1 cellular context compared by ENCODE assay signal in the genomic region with DNA sequence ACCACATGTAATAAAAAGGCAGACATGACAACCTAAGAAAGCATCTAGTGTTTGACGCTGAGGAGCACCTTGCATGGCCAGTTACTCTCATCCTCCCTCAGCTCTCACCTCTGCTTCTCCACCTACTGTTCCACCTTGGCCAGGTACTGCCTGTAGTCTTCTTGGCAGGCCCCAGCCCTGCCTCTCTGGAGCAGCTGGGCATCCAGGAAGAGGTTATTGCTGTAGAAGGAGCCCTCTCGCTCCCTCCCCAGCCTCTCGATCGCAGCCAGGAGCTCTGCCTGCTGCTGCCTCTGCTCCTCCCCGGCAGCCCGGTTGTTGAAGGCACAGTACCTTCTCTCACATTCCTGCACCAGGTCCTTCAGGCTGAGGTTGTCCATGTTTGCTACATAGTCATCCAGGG.
TF ChIP-seq lines count a peak whose summit lies in the region.

No MANE protein-coding gene starts in this region.

TF ChIP-seq in GM23338, 12 proteins besides CTCF, POLR2A, EP300 and RAD21:
- no peak for TF ChIP-seq ZNF114 (CRISPR knock-in tag; IDR thresholded peaks at IDR 0.05)
- no peak for TF ChIP-seq NANOG (IDR thresholded peaks at IDR 0.05; ENCODE audit: borderline replicate concordance)
- TF ChIP-seq, protein P1, sequence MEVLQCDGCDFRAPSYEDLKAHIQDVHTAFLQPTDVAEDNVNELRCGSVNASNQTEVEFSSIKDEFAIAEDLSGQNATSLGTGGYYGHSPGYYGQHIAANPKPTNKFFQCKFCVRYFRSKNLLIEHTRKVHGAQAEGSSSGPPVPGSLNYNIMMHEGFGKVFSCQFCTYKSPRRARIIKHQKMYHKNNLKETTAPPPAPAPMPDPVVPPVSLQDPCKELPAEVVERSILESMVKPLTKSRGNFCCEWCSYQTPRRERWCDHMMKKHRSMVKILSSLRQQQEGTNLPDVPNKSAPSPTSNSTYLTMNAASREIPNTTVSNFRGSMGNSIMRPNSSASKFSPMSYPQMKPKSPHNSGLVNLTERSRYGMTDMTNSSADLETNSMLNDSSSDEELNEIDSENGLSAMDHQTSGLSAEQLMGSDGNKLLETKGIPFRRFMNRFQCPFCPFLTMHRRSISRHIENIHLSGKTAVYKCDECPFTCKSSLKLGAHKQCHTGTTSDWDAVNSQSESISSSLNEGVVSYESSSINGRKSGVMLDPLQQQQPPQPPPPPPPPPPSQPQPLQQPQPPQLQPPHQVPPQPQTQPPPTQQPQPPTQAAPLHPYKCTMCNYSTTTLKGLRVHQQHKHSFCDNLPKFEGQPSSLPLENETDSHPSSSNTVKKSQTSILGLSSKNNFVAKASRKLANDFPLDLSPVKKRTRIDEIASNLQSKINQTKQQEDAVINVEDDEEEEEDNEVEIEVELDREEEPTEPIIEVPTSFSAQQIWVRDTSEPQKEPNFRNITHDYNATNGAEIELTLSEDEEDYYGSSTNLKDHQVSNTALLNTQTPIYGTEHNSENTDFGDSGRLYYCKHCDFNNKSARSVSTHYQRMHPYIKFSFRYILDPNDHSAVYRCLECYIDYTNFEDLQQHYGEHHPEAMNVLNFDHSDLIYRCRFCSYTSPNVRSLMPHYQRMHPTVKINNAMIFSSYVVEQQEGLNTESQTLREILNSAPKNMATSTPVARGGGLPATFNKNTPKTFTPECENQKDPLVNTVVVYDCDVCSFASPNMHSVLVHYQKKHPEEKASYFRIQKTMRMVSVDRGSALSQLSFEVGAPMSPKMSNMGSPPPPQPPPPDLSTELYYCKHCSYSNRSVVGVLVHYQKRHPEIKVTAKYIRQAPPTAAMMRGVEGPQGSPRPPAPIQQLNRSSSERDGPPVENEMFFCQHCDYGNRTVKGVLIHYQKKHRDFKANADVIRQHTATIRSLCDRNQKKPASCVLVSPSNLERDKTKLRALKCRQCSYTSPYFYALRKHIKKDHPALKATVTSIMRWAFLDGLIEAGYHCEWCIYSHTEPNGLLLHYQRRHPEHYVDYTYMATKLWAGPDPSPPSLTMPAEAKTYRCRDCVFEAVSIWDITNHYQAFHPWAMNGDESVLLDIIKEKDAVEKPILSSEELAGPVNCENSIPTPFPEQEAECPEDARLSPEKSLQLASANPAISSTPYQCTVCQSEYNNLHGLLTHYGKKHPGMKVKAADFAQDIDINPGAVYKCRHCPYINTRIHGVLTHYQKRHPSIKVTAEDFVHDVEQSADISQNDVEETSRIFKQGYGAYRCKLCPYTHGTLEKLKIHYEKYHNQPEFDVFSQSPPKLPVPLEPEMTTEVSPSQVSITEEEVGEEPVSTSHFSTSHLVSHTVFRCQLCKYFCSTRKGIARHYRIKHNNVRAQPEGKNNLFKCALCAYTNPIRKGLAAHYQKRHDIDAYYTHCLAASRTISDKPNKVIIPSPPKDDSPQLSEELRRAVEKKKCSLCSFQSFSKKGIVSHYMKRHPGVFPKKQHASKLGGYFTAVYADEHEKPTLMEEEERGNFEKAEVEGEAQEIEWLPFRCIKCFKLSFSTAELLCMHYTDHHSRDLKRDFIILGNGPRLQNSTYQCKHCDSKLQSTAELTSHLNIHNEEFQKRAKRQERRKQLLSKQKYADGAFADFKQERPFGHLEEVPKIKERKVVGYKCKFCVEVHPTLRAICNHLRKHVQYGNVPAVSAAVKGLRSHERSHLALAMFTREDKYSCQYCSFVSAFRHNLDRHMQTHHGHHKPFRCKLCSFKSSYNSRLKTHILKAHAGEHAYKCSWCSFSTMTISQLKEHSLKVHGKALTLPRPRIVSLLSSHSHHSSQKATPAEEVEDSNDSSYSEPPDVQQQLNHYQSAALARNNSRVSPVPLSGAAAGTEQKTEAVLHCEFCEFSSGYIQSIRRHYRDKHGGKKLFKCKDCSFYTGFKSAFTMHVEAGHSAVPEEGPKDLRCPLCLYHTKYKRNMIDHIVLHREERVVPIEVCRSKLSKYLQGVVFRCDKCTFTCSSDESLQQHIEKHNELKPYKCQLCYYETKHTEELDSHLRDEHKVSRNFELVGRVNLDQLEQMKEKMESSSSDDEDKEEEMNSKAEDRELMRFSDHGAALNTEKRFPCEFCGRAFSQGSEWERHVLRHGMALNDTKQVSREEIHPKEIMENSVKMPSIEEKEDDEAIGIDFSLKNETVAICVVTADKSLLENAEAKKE (CRISPR knock-in tag; IDR thresholded peaks at IDR 0.05): no peak
- no peak for TF ChIP-seq EZH2phosphoT487 (IDR thresholded peaks at IDR 0.05; ENCODE audit: unreplicated experiment)
- TF ChIP-seq, protein P2, sequence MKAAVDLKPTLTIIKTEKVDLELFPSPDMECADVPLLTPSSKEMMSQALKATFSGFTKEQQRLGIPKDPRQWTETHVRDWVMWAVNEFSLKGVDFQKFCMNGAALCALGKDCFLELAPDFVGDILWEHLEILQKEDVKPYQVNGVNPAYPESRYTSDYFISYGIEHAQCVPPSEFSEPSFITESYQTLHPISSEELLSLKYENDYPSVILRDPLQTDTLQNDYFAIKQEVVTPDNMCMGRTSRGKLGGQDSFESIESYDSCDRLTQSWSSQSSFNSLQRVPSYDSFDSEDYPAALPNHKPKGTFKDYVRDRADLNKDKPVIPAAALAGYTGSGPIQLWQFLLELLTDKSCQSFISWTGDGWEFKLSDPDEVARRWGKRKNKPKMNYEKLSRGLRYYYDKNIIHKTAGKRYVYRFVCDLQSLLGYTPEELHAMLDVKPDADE (IDR thresholded peaks at IDR 0.05): no peak
- TF ChIP-seq STAT1 (IDR thresholded peaks at IDR 0.05; ENCODE audit: unreplicated experiment): no peak
- no peak for TF ChIP-seq ZNF331 (CRISPR knock-in tag; IDR thresholded peaks at IDR 0.05; ENCODE audit: low read depth)
- TF ChIP-seq CREB1 (CRISPR knock-in tag; IDR thresholded peaks at IDR 0.05; ENCODE audit: low read depth): no peak
TF ChIP-seq in GM23338: peak in this region for 0.
